ENCODE assay signal across 17 cellular contexts in genomic region chr17:77602883-77603640, GRCh38.
DNase-seq lines count a peak whose midpoint lies in the region; ATAC-seq and TF ChIP-seq lines count a peak whose summit lies in the region.
"Had no signal": no experiment of that assay in that cellular context is flagged by ENCODE, and none has a peak within 500 bp of the region (broad histone marks: within the 10 kb centered on the region; RNA-seq: fewer than 3 reads in every experiment).

No MANE protein-coding gene starts in this region.

- TF ChIP-seq CTCF in SK-N-SH (IDR thresholded peaks at IDR 0.05) (no peak), gastroesophageal sphincter (IDR thresholded peaks at IDR 0.05) (no peak), osteocyte (IDR thresholded peaks at IDR 0.05) (no peak), upper lobe of left lung (IDR thresholded peaks at IDR 0.05) (no peak)

- no peak overlapping the region for H3K4me3 Mint-ChIP-seq in osteocyte (ENCODE audit: unreplicated experiment)
- H3K4me3 Mint-ChIP-seq in activated naive CD8-positive, alpha-beta T cell treated with anti-CD3 and anti-CD28 coated beads for 36 hours = no peak overlapping the region
- H3K4me3 Mint-ChIP-seq: naive B cell had no signal

- H3K79me2 ChIP-seq in SK-N-SH (ENCODE audit: insufficient read depth) = no peaks in the 10 kb centered on the region

- peaks cover 28% of the 10 kb centered on the region for H3K4me1 Mint-ChIP-seq in osteocyte (ENCODE audit: unreplicated experiment)
- H3K4me1 Mint-ChIP-seq in activated naive CD8-positive, alpha-beta T cell treated with anti-CD3 and anti-CD28 coated beads for 36 hours = no peaks in the 10 kb centered on the region
- H3K4me1 Mint-ChIP-seq: naive B cell had no signal

- POLR2A ChIA-PET in SK-N-SH (lab: Yijun Ruan, JAX) = no interaction called here

- H3K4me3 ChIP-seq in SK-N-SH (ENCODE audit: low read depth in 2 of 2, low read length in 1 of 2) (no peak overlapping the region), gastroesophageal sphincter (no peak overlapping the region), upper lobe of left lung (no peak overlapping the region)

- H3K9me3 ChIP-seq in SK-N-SH = no peaks in the 10 kb centered on the region
- H3K9me3 ChIP-seq in gastroesophageal sphincter = no peaks in the 10 kb centered on the region
- H3K9me3 ChIP-seq in upper lobe of left lung = no peaks in the 10 kb centered on the region
- H3K9me3 ChIP-seq: Caco-2 had no signal

- no peaks in the 10 kb centered on the region for H4K20me1 ChIP-seq in SK-N-SH (ENCODE audit: insufficient read depth)

- H3K27me3 ChIP-seq in SK-N-SH (ENCODE audit: insufficient read depth) (peaks cover 3% of the 10 kb centered on the region), gastroesophageal sphincter (no peaks in the 10 kb centered on the region), upper lobe of left lung (no peaks in the 10 kb centered on the region)
- H3K27me3 ChIP-seq: brain microvascular endothelial cell had no signal

- no peaks in the 10 kb centered on the region for H3K9me2 ChIP-seq in SK-N-SH

- H3K36me3 ChIP-seq in SK-N-SH (replicated peaks in 1 of 2; ENCODE audit: control insufficient read depth in 1 of 2, insufficient read depth in 2 of 2, low read length in 1 of 2) = no peaks in the 10 kb centered on the region
- no peaks in the 10 kb centered on the region for H3K36me3 ChIP-seq in gastroesophageal sphincter
- H3K36me3 ChIP-seq in upper lobe of left lung = no peaks in the 10 kb centered on the region
- H3K36me3 ChIP-seq: brain microvascular endothelial cell had no signal

- TF ChIP-seq POLR2A in gastroesophageal sphincter (IDR thresholded peaks at IDR 0.05) (no peak), upper lobe of left lung (IDR thresholded peaks at IDR 0.05) (no peak)

- H3K27ac ChIP-seq in SK-N-SH (ENCODE audit: low read depth in 2 of 2, low read length in 1 of 2) (no peak overlapping the region; a peak in 1 of 4 replicates), gastroesophageal sphincter (peak overlapping the region; percentile 77 to 92 (median 92)), upper lobe of left lung (peak overlapping the region; percentile 36 to 78 (median 69))
- H3K27ac ChIP-seq: 22Rv1, brain microvascular endothelial cell had no signal

- DNase-seq in SK-N-SH = peak; percentile 23
- DNase-seq in osteocyte (ENCODE audit: extremely low spot score, unreplicated experiment) = no peak
- DNase-seq in upper lobe of left lung = peak in 1 of 2 donors; percentile 62
- no peak for DNase-seq in activated naive CD8-positive, alpha-beta T cell treated with anti-CD3 and anti-CD28 coated beads for 36 hours
- DNase-seq in nucleus accumbens (lab: John Stamatoyannopoulos, UW) = no peak
- DNase-seq in activated gamma-delta T cell (lab: John Stamatoyannopoulos, UW) = no peak
- DNase-seq: activated T-cell treated with anti-CD3 and anti-CD28 coated beads for 4 hours; Caco-2; naive B cell; NCI-H1048; NCI-H524; SHP77 treated with DMSO at 0.1 percent for 48 hours; stimulated activated naive CD4-positive, alpha-beta T cell had no signal

- H2AFZ ChIP-seq in SK-N-SH (ENCODE audit: low read depth) = no peak overlapping the region

- H3K9ac ChIP-seq in SK-N-SH = no peak overlapping the region

- H3K4me2 ChIP-seq in SK-N-SH = no peak overlapping the region

- peaks cover 5% of the 10 kb centered on the region for H3K27me3 Mint-ChIP-seq in osteocyte (ENCODE audit: unreplicated experiment)
- H3K27me3 Mint-ChIP-seq in activated naive CD8-positive, alpha-beta T cell treated with anti-CD3 and anti-CD28 coated beads for 36 hours = no peaks in the 10 kb centered on the region

- TF ChIP-seq EP300 in SK-N-SH (IDR thresholded peaks at IDR 0.05; ENCODE audit: borderline replicate concordance in 1 of 2, low read depth in 1 of 2, low read length in 1 of 2) (no peak), gastroesophageal sphincter (IDR thresholded peaks at IDR 0.05) (no peak), upper lobe of left lung (IDR thresholded peaks at IDR 0.05) (no peak)

- no peaks in the 10 kb centered on the region for H3K9me3 Mint-ChIP-seq in osteocyte (ENCODE audit: unreplicated experiment)
- no peaks in the 10 kb centered on the region for H3K9me3 Mint-ChIP-seq in activated naive CD8-positive, alpha-beta T cell treated with anti-CD3 and anti-CD28 coated beads for 36 hours

- no peak for TF ChIP-seq RAD21 in SK-N-SH (IDR thresholded peaks at IDR 0.05; ENCODE audit: low read length)

- peak overlapping the region; percentile 93 for H3K27ac Mint-ChIP-seq in osteocyte (ENCODE audit: unreplicated experiment)
- H3K27ac Mint-ChIP-seq in activated naive CD8-positive, alpha-beta T cell treated with anti-CD3 and anti-CD28 coated beads for 36 hours = no peak overlapping the region

- WGBS in SK-N-SH (ENCODE audit: low lambda C conversion rate) = 81% methylated on average over 21 of the region's 24 CpGs
- 78 to 96% methylated on average over 4 to 8 of the region's 24 CpGs for WGBS in gastroesophageal sphincter (ENCODE audit: low coverage in 1 of 2), 2 donors
- WGBS in upper lobe of left lung, 2 donors = 92% methylated on average over 19 to 24 of the region's 24 CpGs

- ATAC-seq in SK-N-SH treated with all-trans-retinoic acid at 6 μM for 48 hours = no peak
- peak; percentile 1 for ATAC-seq in gastroesophageal sphincter
- ATAC-seq in upper lobe of left lung (ENCODE audit: low FRiP score in 2 of 2) = no peak

- no peaks in the 10 kb centered on the region for H3K36me3 Mint-ChIP-seq in osteocyte (ENCODE audit: unreplicated experiment)
- H3K36me3 Mint-ChIP-seq in activated naive CD8-positive, alpha-beta T cell treated with anti-CD3 and anti-CD28 coated beads for 36 hours = no peaks in the 10 kb centered on the region
- H3K36me3 Mint-ChIP-seq: naive B cell had no signal

- H3K4me1 ChIP-seq in SK-N-SH (ENCODE audit: control insufficient read depth in 1 of 2, insufficient read depth in 2 of 2, low read depth in 1 of 2, low read length in 1 of 2) (peaks cover 0 to 32% of the 10 kb centered on the region in 2 experiments; a peak in 1 of 4 replicates), gastroesophageal sphincter (peaks cover 8 to 41% (median 21%) of the 10 kb centered on the region in 3 donors), upper lobe of left lung (peaks cover 0 to 11% (median 4%) of the 10 kb centered on the region in 4 donors)
- H3K4me1 ChIP-seq: Caco-2 had no signal

- no peaks in the 10 kb centered on the region for H3F3A ChIP-seq in SK-N-SH (replicated peaks; ENCODE audit: insufficient read depth)

- CTCF ChIA-PET in SK-N-SH (lab: Yijun Ruan, JAX) = interaction anchor here (0.9 kb wide), 1 partner anchor 83 kb away, joined by 3 read pairs; no protein-coding TSS in a partner anchor

TF ChIP-seq in SK-N-SH, 30 proteins besides CTCF, POLR2A, EP300 and RAD21 (continues in another document):
- TF ChIP-seq JUND (IDR thresholded peaks at IDR 0.05) (no peak), USF2 (IDR thresholded peaks at IDR 0.05; ENCODE audit: borderline replicate concordance, low read depth, low read length) (no peak)

TF ChIP-seq in SK-N-SH treated with all-trans-retinoic acid at 6 μM for 48 hours, 23 proteins besides CTCF, POLR2A, EP300 and RAD21:
- TF ChIP-seq TOX (CRISPR knock-in tag; IDR thresholded peaks at IDR 0.05; ENCODE audit: borderline replicate concordance) = no peak
- no peak for TF ChIP-seq CSRNP3 (CRISPR knock-in tag; IDR thresholded peaks at IDR 0.05)
- no peak for TF ChIP-seq ZFP30 (CRISPR knock-in tag; IDR thresholded peaks at IDR 0.05)
- no peak for TF ChIP-seq CSDC2 (CRISPR knock-in tag; IDR thresholded peaks at IDR 0.05)
- TF ChIP-seq ZNF8 (CRISPR knock-in tag; IDR thresholded peaks at IDR 0.05) = no peak
- TF ChIP-seq ZC3H10 (CRISPR knock-in tag; IDR thresholded peaks at IDR 0.05) = no peak
- no peak for TF ChIP-seq PPARA (CRISPR knock-in tag; IDR thresholded peaks at IDR 0.05; ENCODE audit: borderline replicate concordance)
- no peak for TF ChIP-seq ISL1 (CRISPR knock-in tag; IDR thresholded peaks at IDR 0.05)
TF ChIP-seq in SK-N-SH treated with all-trans-retinoic acid at 6 μM for 48 hours: peak in this region for 0.

Comparison
In these comparisons a context has a peak if more than half of its experiments do, and no peak if none do; other contexts are left out.
1. H3K27ac ChIP-seq: peak in gastroesophageal sphincter (4 of 4) and upper lobe of left lung (4 of 4); none in SK-N-SH (0 of 2).